8 cellular contexts compared by ENCODE assay signal in genomic region chr7:155132431-155132830, GRCh38.
"Had no signal": no experiment of that assay in that cellular context is flagged by ENCODE, and none has a peak within 500 bp of the region (broad histone marks: within the 10 kb centered on the region; RNA-seq: fewer than 3 reads in every experiment).

No MANE protein-coding gene starts in this region.

- H3K27ac ChIP-seq: HL-60, KMS-11 had no signal

- H3K9ac ChIP-seq: KMS-11 had no signal

- H3K4me2 ChIP-seq: KMS-11 had no signal

- H3K4me3 ChIP-seq: K562 had no signal

- H3K4me1 Mint-ChIP-seq: IgD-negative memory B cell had no signal

- H3K4me3 Mint-ChIP-seq: IgD-negative memory B cell had no signal

- DNase-seq: IMR-90, KBM-7, KG1 had no signal

- H3K36me3 Mint-ChIP-seq: IgD-negative memory B cell had no signal

- ATAC-seq: HepG2, K562 had no signal
